In the genomic region with DNA sequence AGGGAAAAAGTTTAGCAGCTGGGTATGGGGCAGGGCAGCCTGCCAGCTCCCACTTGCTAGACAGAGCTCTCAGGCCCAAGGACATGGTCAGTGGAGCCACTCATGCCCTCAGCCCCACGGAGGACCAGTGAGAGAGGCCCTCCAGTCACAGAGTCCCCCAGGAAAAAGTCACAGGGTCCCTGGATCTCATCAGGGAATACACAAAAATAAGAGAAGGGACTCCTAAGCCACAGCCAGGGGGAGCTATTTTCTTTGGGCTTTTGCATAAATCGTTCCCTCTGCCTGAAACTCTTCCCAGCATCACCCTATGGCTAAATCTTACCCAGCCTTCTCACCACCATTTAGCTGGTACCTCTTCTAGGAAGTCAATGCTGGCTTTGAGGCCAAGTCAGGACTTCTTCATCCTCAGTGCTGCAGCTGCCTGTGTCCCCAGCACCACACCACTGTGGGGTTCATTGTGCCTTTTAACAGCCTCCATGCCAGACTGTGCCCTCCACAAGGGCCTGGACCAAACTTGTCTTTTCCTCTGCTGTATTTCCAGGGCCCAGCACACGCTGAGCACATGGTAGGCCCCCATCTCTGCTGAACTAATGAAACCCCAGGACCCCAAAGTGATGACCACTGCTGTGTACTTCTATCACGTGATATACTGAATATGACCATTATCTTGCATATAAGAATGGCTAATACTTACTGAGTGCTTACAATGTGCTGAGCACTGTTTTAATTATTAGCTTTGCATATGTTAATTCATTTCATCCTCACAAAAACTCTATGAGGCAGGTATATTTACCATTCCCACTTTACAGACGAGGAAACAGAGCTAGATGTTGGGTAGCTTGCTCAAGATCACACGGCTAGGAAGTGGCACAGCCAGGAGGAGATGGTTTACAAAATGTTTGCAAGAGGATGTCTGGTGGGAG, we compare ENCODE assay signal across 8 cellular contexts. TPM values are rescaled to one million over a fixed set of nuclear protein-coding genes. Genes with fewer than 3 reads are reported as not detected.
A peak's percentile ranks its signal among the peaks of the same experiment; 100 is the strongest.
DNase-seq lines count a peak whose midpoint lies in the region; FAIRE-seq lines count a peak whose summit lies in the region.

No MANE protein-coding gene starts in this region.

- no peak overlapping the region for H3K4me3 ChIP-seq in mesendoderm (ENCODE audit: low read length)

- H3K4me2 ChIP-seq in mesendoderm (ENCODE audit: low read length): no peak overlapping the region

- H3K4me3 Mint-ChIP-seq in dendritic cell treated with granulocyte-macrophage colony-stimulating factor and Interleukin-4, amounts not matched to agents 40 ng/mL and 50 ng/mL, for 4 days: peak overlapping the region; percentile 83

- no peak overlapping the region for H3K18ac ChIP-seq in mesendoderm (ENCODE audit: low read length)

- H4K5ac ChIP-seq in mesendoderm (ENCODE audit: low read length): no peak overlapping the region

- peaks cover 2% of the 10 kb centered on the region for H3K4me1 ChIP-seq in mesendoderm (ENCODE audit: control insufficient read depth, low read depth, low read length)

- H3K9ac ChIP-seq in mesendoderm (ENCODE audit: low read length): peak overlapping the region; percentile 13

- no peak overlapping the region for H2AK5ac ChIP-seq in mesendoderm (ENCODE audit: low read length)

- H3K56ac ChIP-seq in mesendoderm (ENCODE audit: low read length): peak overlapping the region; percentile 81

- no CpG with 5 or more reads among the region's 6 CpGs for WGBS in mesendoderm (ENCODE audit: extremely low coverage, insufficient coverage, low lambda C conversion rate)

- no peak for FAIRE-seq in urothelium cell line (lab: Jason Lieb, UNC)

- H3K27me3 Mint-ChIP-seq in dendritic cell treated with granulocyte-macrophage colony-stimulating factor and Interleukin-4, amounts not matched to agents 40 ng/mL and 50 ng/mL, for 4 days: no peaks in the 10 kb centered on the region

- H3K36me3 Mint-ChIP-seq in dendritic cell treated with granulocyte-macrophage colony-stimulating factor and Interleukin-4, amounts not matched to agents 40 ng/mL and 50 ng/mL, for 4 days (ENCODE audit: low read depth): peaks cover 63% of the 10 kb centered on the region

- H3K36me3 ChIP-seq in mesendoderm (ENCODE audit: control insufficient read depth, insufficient read depth, low read length): peaks cover 8% of the 10 kb centered on the region

- H3K23ac ChIP-seq in mesendoderm (ENCODE audit: low read length): no peak overlapping the region

- no peak overlapping the region for H2BK15ac ChIP-seq in mesendoderm (replicated peaks; ENCODE audit: low read depth)

- no peak overlapping the region for H2BK5ac ChIP-seq in mesendoderm (ENCODE audit: low read length)

- H2BK120ac ChIP-seq in mesendoderm (ENCODE audit: low read depth, low read length): no peak overlapping the region

- H3K4me1 Mint-ChIP-seq in dendritic cell treated with granulocyte-macrophage colony-stimulating factor and Interleukin-4, amounts not matched to agents 40 ng/mL and 50 ng/mL, for 4 days (ENCODE audit: low read depth): peaks cover 39% of the 10 kb centered on the region

- H3K27me3 ChIP-seq in mesendoderm (ENCODE audit: insufficient read depth, low read length, poor library complexity): no peaks in the 10 kb centered on the region

- DNase-seq in NCI-H2107 treated with DMSO at 0.1 percent for 48 hours (lab: John Stamatoyannopoulos, UW; ENCODE audit: unreplicated experiment) (peak; percentile 11), NCI-H2107 (lab: John Stamatoyannopoulos, UW) (no peak), Kasumi-1 (lab: John Stamatoyannopoulos, UW) (peak; percentile 70 to 85), SHP77 treated with DMSO at 0.1 percent for 48 hours (lab: John Stamatoyannopoulos, UW) (peak; percentile 14), mesendoderm (peak; percentile 87), urothelium cell line (ENCODE audit: low spot score) (peak; percentile 68), DMS79 (lab: John Stamatoyannopoulos, UW) (no peak)

- peak overlapping the region; percentile 95 for H3K27ac Mint-ChIP-seq in dendritic cell treated with granulocyte-macrophage colony-stimulating factor and Interleukin-4, amounts not matched to agents 40 ng/mL and 50 ng/mL, for 4 days

- intact Hi-C loops in dendritic cell treated with granulocyte-macrophage colony-stimulating factor and Interleukin-4, amounts not matched to agents 40 ng/mL and 50 ng/mL, for 4 days (cut with micrococcal nuclease): loop anchor here (5.0 kb wide), 2 partner anchors 42 to 117 kb away; a partner anchor contains a TSS

- no peak overlapping the region for H3K4ac ChIP-seq in mesendoderm (ENCODE audit: low read depth, low read length)

- no peak overlapping the region for H3K27ac ChIP-seq in mesendoderm (ENCODE audit: low read depth, low read length)

- H3K79me1 ChIP-seq in mesendoderm (ENCODE audit: low read length): peaks cover 12% of the 10 kb centered on the region

- no peak overlapping the region for H4K8ac ChIP-seq in mesendoderm (ENCODE audit: low read depth, low read length)

- no peaks in the 10 kb centered on the region for H3K9me3 Mint-ChIP-seq in dendritic cell treated with granulocyte-macrophage colony-stimulating factor and Interleukin-4, amounts not matched to agents 40 ng/mL and 50 ng/mL, for 4 days

- H3K79me2 ChIP-seq in mesendoderm (ENCODE audit: control insufficient read depth, insufficient read depth, low read length): peaks cover 3% of the 10 kb centered on the region

RNA-seq across cellular contexts. Expression of a gene that starts 2.0 kb away (rescaled TPM):
- 10.9 TPM for polyA plus RNA-seq in mesendoderm (2013, experiment 1 of 2)
- polyA plus RNA-seq in mesendoderm (2013, experiment 2 of 2): 10.4 TPM

RNA-seq across cellular contexts. Expression of a gene that starts 35.5 kb away (rescaled TPM):
- 21.6 TPM for polyA plus RNA-seq in mesendoderm (2013, experiment 1 of 2)
- 20.1 TPM for polyA plus RNA-seq in mesendoderm (2013, experiment 2 of 2)

RNA-seq across cellular contexts. Expression of a gene that starts 38.7 kb away (rescaled TPM):
- 6.3 TPM for polyA plus RNA-seq in mesendoderm (2013, experiment 1 of 2)
- polyA plus RNA-seq in mesendoderm (2013, experiment 2 of 2): 6.2 TPM

RNA-seq across cellular contexts. Expression of a gene that starts 58.0 kb away (rescaled TPM):
- polyA plus RNA-seq in mesendoderm (2013, experiment 1 of 2): 65.4 TPM
- polyA plus RNA-seq in mesendoderm (2013, experiment 2 of 2): 67.5 TPM

RNA-seq across cellular contexts. Expression of a gene that starts 59.0 kb away (rescaled TPM):
- 20.5 TPM for polyA plus RNA-seq in mesendoderm (2013, experiment 1 of 2)
- 21.4 TPM for polyA plus RNA-seq in mesendoderm (2013, experiment 2 of 2)

Comparison
In these comparisons a context has a peak if more than half of its experiments do, and no peak if none do; other contexts are left out.
1. DNase-seq: peak in NCI-H2107 treated with DMSO at 0.1 percent for 48 hours (single experiment), Kasumi-1 (2 of 2), SHP77 treated with DMSO at 0.1 percent for 48 hours (single experiment), mesendoderm (single experiment) and urothelium cell line (single experiment); none in NCI-H2107 (single experiment) and DMS79 (single experiment).